23 cellular contexts compared by ENCODE assay signal in the genomic region with DNA sequence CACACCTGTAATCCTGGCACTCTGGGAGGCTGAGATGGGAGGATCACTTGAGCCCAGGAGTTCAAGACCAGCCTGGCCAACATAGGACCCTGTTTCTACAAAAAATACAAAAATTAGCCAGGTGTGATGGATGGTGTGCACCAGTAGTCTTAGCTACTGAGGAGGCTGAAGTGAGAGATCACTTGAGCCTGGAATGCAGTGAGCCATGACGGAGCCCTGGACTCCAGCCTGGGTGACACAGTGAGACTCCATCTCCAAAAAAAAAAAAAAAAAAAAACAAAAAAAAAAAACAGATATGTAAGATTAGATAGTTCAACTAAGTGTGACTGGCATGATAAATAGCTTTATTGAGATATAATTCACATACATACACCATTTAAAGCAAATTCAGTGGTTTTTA.
"Had no signal": no experiment of that assay in that cellular context is flagged by ENCODE, and none has a peak within 500 bp of the region (broad histone marks: within the 10 kb centered on the region; RNA-seq: fewer than 3 reads in every experiment).

No MANE protein-coding gene starts in this region.

- H3K27me3 ChIP-seq: stomach, suprapubic skin, testis, tibial artery, tibial nerve, transverse colon, upper lobe of left lung, upper lobe of right lung, uterus, vagina had no signal

- H3K4me3 ChIP-seq: stomach, suprapubic skin, testis, thoracic aorta, tibial artery, tibial nerve, transverse colon, upper lobe of left lung, upper lobe of right lung, uterus, vagina had no signal

- H3K27ac ChIP-seq: stomach, suprapubic skin, testis, thoracic aorta, tibial artery, tibial nerve, transverse colon, upper lobe of left lung, upper lobe of right lung, uterus, vagina had no signal

- DNase-seq: stimulated activated CD4-positive, alpha-beta T cell treated with anti-CD3 and anti-CD28 coated beads, Interleukin-2, amount 100 ng/mL, for 48 hours; stimulated activated CD4-positive, alpha-beta T cell treated with anti-CD3 and anti-CD28 coated beads, Interleukin-4, amount 100 ng/mL, for 1 hour; stimulated activated CD4-positive, alpha-beta T cell treated with anti-CD3 and anti-CD28 coated beads, Interleukin-4, amount 100 ng/mL, for 24 hours; stimulated activated CD4-positive, alpha-beta T cell treated with anti-CD3 and anti-CD28 coated beads, Interleukin-4, amount 100 ng/mL, for 4 hours; stimulated activated CD8-positive, alpha-beta memory T cell treated with anti-CD3 and anti-CD28 coated beads, Interleukin-4, amount 100 ng/mL, for 48 hours; stimulated activated naive B cell treated with anti-CD40 and anti-IgM and Interleukin-4, amounts not matched to agents 10 μg/mL and 1 μg/mL and 100 μg/mL, for 72 hours; stimulated activated naive CD4-positive, alpha-beta T cell; stimulated activated naive CD4-positive, alpha-beta T cell treated with Interleukin-2 at 50 U/mL for 16 hours; stimulated activated naive CD8-positive, alpha-beta T cell treated with anti-CD3 and anti-CD28 coated beads, Interleukin-15, amount 100 ng/mL, for 72 hours; stimulated activated naive CD8-positive, alpha-beta T cell treated with anti-CD3 and anti-CD28 coated beads, Interleukin-15, Interleukin-2, amounts not matched to agents 100 U/mL and 50 U/mL, for 24 hours; stomach; substantia nigra; testis; tibial artery; transverse colon; trophoblast cell; upper lobe of left lung; upper lobe of right lung; uterus had no signal

- H3K4me1 ChIP-seq: stomach, suprapubic skin, transverse colon, upper lobe of left lung, upper lobe of right lung, uterus, vagina had no signal

- H3K9me3 ChIP-seq: stomach, suprapubic skin, testis, thoracic aorta, tibial artery, tibial nerve, transverse colon, upper lobe of left lung, upper lobe of right lung, uterus, vagina had no signal

- H3K36me3 ChIP-seq: uterus had no signal
